In genomic region chr9:34326690-34327089, GRCh38 we compare ENCODE assay signal across 29 cellular contexts. TPM values are rescaled to one million over a fixed set of nuclear protein-coding genes. Genes with fewer than 3 reads are reported as not detected.
DNase-seq lines count a peak whose midpoint lies in the region; ATAC-seq, FAIRE-seq and TF ChIP-seq lines count a peak whose summit lies in the region.
"Had no signal": no experiment of that assay in that cellular context is flagged by ENCODE, and none has a peak within 500 bp of the region (broad histone marks: within the 10 kb centered on the region; RNA-seq: fewer than 3 reads in every experiment).

No MANE protein-coding gene starts in this region.

- H3K27ac Mint-ChIP-seq in Calu3 (ENCODE audit: unreplicated experiment) = peak overlapping the region; percentile 28
- H3K27ac Mint-ChIP-seq: activated CD4-positive, alpha-beta T cell treated with anti-CD3 and anti-CD28 coated beads for 36 hours had no signal

- H3K27me3 Mint-ChIP-seq in Calu3 (ENCODE audit: unreplicated experiment) = no peaks in the 10 kb centered on the region
- H3K27me3 Mint-ChIP-seq: activated CD4-positive, alpha-beta T cell treated with anti-CD3 and anti-CD28 coated beads for 36 hours; IgD-negative memory B cell; naive thymus-derived CD8-positive, alpha-beta T cell had no signal

- H3K9me2 ChIP-seq in OCI-LY1 (ENCODE audit: low read depth, low read length) = no peaks in the 10 kb centered on the region

- ATAC-seq in A549 (no peak), GM12878 (no peak), Right ventricle myocardium inferior (no peak), HG03520 (IDR thresholded peaks at IDR 0.05; ENCODE audit: unreplicated experiment) (no peak), left lobe of liver (no peak)
- ATAC-seq: activated CD4-positive, alpha-beta T cell treated with anti-CD3 and anti-CD28 coated beads for 36 hours; activated T-cell treated with anti-CD3 and anti-CD28 coated beads, Interleukin-2, amount 50 U/mL, for 4 hours; gastroesophageal sphincter; naive thymus-derived CD8-positive, alpha-beta T cell; upper lobe of right lung had no signal

- POLR2A ChIA-PET in A549 (lab: Yijun Ruan, JAX) = no interaction called here
- POLR2A ChIA-PET in GM12878 (lab: Charles Lee) = no interaction called here

- TF ChIP-seq POLR2A in A549 (IDR thresholded peaks at IDR 0.05; ENCODE audit: low read length) (no peak), GM12878 (IDR thresholded peaks at IDR 0.05; ENCODE audit: low read depth, low read length) (no peak)

- H3K4me2 ChIP-seq in A549 = no peak overlapping the region
- H3K4me2 ChIP-seq in OCI-LY1 (ENCODE audit: low read length) = peak overlapping the region; percentile 68
- no peak overlapping the region for H3K4me2 ChIP-seq in GM12878 (ENCODE audit: control insufficient read depth, insufficient read depth)

- BruUV-seq in Calu3 (replicated peaks; lab: Mats Ljungman, UMichigan) (no TSS peak), GM12878 (replicated peaks; lab: Mats Ljungman, UMichigan) (no TSS peak)

- no peaks in the 10 kb centered on the region for H3F3A ChIP-seq in OCI-LY1 (ENCODE audit: insufficient read depth, low read length)

- peaks cover 19% of the 10 kb centered on the region for H3K36me3 Mint-ChIP-seq in Calu3 (ENCODE audit: insufficient read depth, unreplicated experiment)
- H3K36me3 Mint-ChIP-seq: naive thymus-derived CD8-positive, alpha-beta T cell had no signal

- no peaks in the 10 kb centered on the region for H3K27me3 ChIP-seq in OCI-LY1 (ENCODE audit: insufficient read depth, low read length)
- H3K27me3 ChIP-seq in GM12878 (replicated peaks in 1 of 2; ENCODE audit: control insufficient read depth in 2 of 2, insufficient read depth in 2 of 2, low read length in 1 of 2) = no peaks in the 10 kb centered on the region
- H3K27me3 ChIP-seq: BLaER1 treated with 17β-estradiol and CSF1 and Interleukin-3, amounts not matched to agents 10 nM and 100 nM; brain microvascular endothelial cell; dorsolateral prefrontal cortex; gastroesophageal sphincter; upper lobe of right lung had no signal

- 82% methylated on average over 1 of the region's 1 CpG for WGBS in A549 (ENCODE audit: missing lambda C conversion rate)
- 58% methylated on average over 1 of the region's 1 CpG for WGBS in GM12878 (ENCODE audit: insufficient coverage, insufficient replicate concordance, low lambda C conversion rate, missing lambda C conversion rate)

- peaks cover 8% of the 10 kb centered on the region for H3K4me1 Mint-ChIP-seq in Calu3 (ENCODE audit: low read depth, unreplicated experiment)

- SMC1A ChIA-PET in GM12878 (lab: Charles Lee; ENCODE audit: uncharacterized antibody, unreplicated experiment) = no interaction called here

- no peak overlapping the region for H3K4me3 Mint-ChIP-seq in Calu3 (ENCODE audit: low read depth, unreplicated experiment)
- H3K4me3 Mint-ChIP-seq: activated CD4-positive, alpha-beta T cell treated with anti-CD3 and anti-CD28 coated beads for 36 hours; activated T-cell treated with anti-CD3 and anti-CD28 coated beads, Interleukin-2, amount 50 U/mL, for 4 hours had no signal

- H3K27ac ChIP-seq in A549 (peak overlapping the region in 1 of 2 experiments; percentile 47; a peak in 1 of 6 replicates), OCI-LY1 (ENCODE audit: low read depth, low read length, poor library complexity, severe bottlenecking) (peak overlapping the region; percentile 60), GM12878 (ENCODE audit: control insufficient read depth, insufficient read depth) (no peak overlapping the region), caudate nucleus (ENCODE audit: low read depth, low read length) (no peak overlapping the region)
- H3K27ac ChIP-seq: brain microvascular endothelial cell, dorsolateral prefrontal cortex, gastroesophageal sphincter, upper lobe of right lung had no signal

- H3K36me3 ChIP-seq in OCI-LY1 (ENCODE audit: insufficient read depth, low read length) (no peaks in the 10 kb centered on the region; the same call in 1 of the 2 replicates), GM12878 (ENCODE audit: control insufficient read depth in 2 of 2, insufficient read depth in 2 of 2, low read length in 1 of 2) (no peaks in the 10 kb centered on the region)
- H3K36me3 ChIP-seq: brain microvascular endothelial cell, gastroesophageal sphincter, HAP-1, upper lobe of right lung had no signal

- H3K79me2 ChIP-seq in OCI-LY1 (ENCODE audit: insufficient read depth, low read length) = peaks cover 56% of the 10 kb centered on the region
- H3K79me2 ChIP-seq in GM12878 (ENCODE audit: control insufficient read depth, insufficient read depth, low read length) = peaks cover 11% of the 10 kb centered on the region

- H2AFZ ChIP-seq in OCI-LY1 (ENCODE audit: low read length) (no peak overlapping the region), GM12878 (ENCODE audit: control insufficient read depth, low read depth, low read length) (peak overlapping the region; percentile 15; the same call in 1 of the 2 replicates)

- peak overlapping the region; percentile 43 for H3K9ac ChIP-seq in OCI-LY1 (ENCODE audit: low read length)
- no peak overlapping the region for H3K9ac ChIP-seq in GM12878 (ENCODE audit: control insufficient read depth, insufficient read depth, low read length)

- H3K4me1 ChIP-seq in A549 = peaks cover 10% of the 10 kb centered on the region; the same call in 2 of the 3 replicates
- peaks cover 64% of the 10 kb centered on the region for H3K4me1 ChIP-seq in OCI-LY1 (ENCODE audit: insufficient read depth, low read length, severe bottlenecking)
- no peaks in the 10 kb centered on the region; the same call in 1 of the 2 replicates for H3K4me1 ChIP-seq in GM12878 (ENCODE audit: control insufficient read depth, insufficient read depth, low read length)
- H3K4me1 ChIP-seq: Caco-2 had no signal

- intact Hi-C loops in Calu3 (cut with micrococcal nuclease; ENCODE audit: unreplicated experiment) (no loop called here), GM12878 (cut with micrococcal nuclease; ENCODE audit: unreplicated experiment) (no loop called here), Right ventricle myocardium inferior (cut with DNase I) (no loop called here)

- no peak for TF ChIP-seq RAD21 in A549 (conservative IDR thresholded peaks at IDR 0.05 in 1 of 2, IDR thresholded peaks at IDR 0.05 in 1 of 2)
- no peak for TF ChIP-seq RAD21 in GM12878 (IDR thresholded peaks at IDR 0.05; ENCODE audit: insufficient read depth, low read depth, low read length)

- no peak for TF ChIP-seq EP300 in A549 (IDR thresholded peaks at IDR 0.05)
- no peak for TF ChIP-seq EP300 in GM12878 (IDR thresholded peaks at IDR 0.05; ENCODE audit: borderline replicate concordance in 1 of 2, control insufficient read depth in 1 of 2, low read depth in 2 of 2, low read length in 2 of 2)

- DNase-seq in A549 (ENCODE audit: low read depth in 1 of 2, low spot score in 1 of 2) (no peak), Calu3 (no peak), GM12878 (ENCODE audit: low read depth, low spot score) (no peak), Right ventricle myocardium inferior (ENCODE audit: missing footprints) (no peak), caudate nucleus (lab: John Stamatoyannopoulos, UW) (no peak), left lobe of liver (ENCODE audit: low spot score) (no peak)
- DNase-seq: activated CD4-positive, alpha-beta T cell treated with anti-CD3 and anti-CD28 coated beads for 36 hours; activated gamma-delta T cell treated with Interleukin-2 at 50 U/mL for 16 hours; activated T-cell treated with anti-CD3 and anti-CD28 coated beads, Interleukin-2, amount 50 U/mL, for 4 hours; brain microvascular endothelial cell; Caco-2; dorsolateral prefrontal cortex; GDM1; kidney glomerular epithelial cell; naive thymus-derived CD8-positive, alpha-beta T cell; NCI-H1092; NCI-H1694; NCI-H774; stimulated activated CD4-positive, alpha-beta T cell treated with anti-CD3 and anti-CD28 coated beads, Interleukin-15, amount 100 ng/mL, for 24 hours; stimulated activated CD4-positive, alpha-beta T cell treated with anti-CD3 and anti-CD28 coated beads, Interleukin-4, amount 100 ng/mL, for 4 hours; substantia nigra; upper lobe of right lung had no signal

- FAIRE-seq in A549 (lab: Jason Lieb, UNC) (no peak), GM12878 (lab: Jason Lieb, UNC) (no peak)

- in situ Hi-C loops in GM12878 (cut with MboI) = no loop called here

- no peaks in the 10 kb centered on the region for H3K9me3 ChIP-seq in A549
- H3K9me3 ChIP-seq in OCI-LY1 (ENCODE audit: low read length) = no peaks in the 10 kb centered on the region
- no peaks in the 10 kb centered on the region for H3K9me3 ChIP-seq in GM12878 (replicated peaks; ENCODE audit: control insufficient read depth, insufficient read depth, low read length)
- H3K9me3 ChIP-seq: BLaER1 treated with 17β-estradiol and CSF1 and Interleukin-3, amounts not matched to agents 10 nM and 100 nM; Caco-2; gastroesophageal sphincter; HAP-1; upper lobe of right lung had no signal

- H4K20me1 ChIP-seq in OCI-LY1 (ENCODE audit: insufficient read depth, low read length) (no peaks in the 10 kb centered on the region), GM12878 (ENCODE audit: control insufficient read depth, insufficient read depth) (no peaks in the 10 kb centered on the region)

- H3K4me3 ChIP-seq in A549 (no peak overlapping the region), OCI-LY1 (ENCODE audit: low read depth, low read length, poor library complexity, severe bottlenecking) (peak overlapping the region; percentile 95), GM12878 (no peak overlapping the region)
- H3K4me3 ChIP-seq: dorsolateral prefrontal cortex, gastroesophageal sphincter, HAP-1, lung, upper lobe of right lung had no signal

- CTCF ChIA-PET in A549 (lab: Yijun Ruan, JAX) = no interaction called here
- CTCF ChIA-PET in Calu3 (lab: Charles Lee) = interaction anchor here (0.6 kb wide), 1 partner anchor 49 kb away, joined by 3 read pairs; no protein-coding TSS in a partner anchor
- CTCF ChIA-PET in GM12878 (lab: Yijun Ruan, JAX) = no interaction called here

- RAD21 ChIA-PET in GM12878 (lab: Charles Lee; ENCODE audit: unreplicated experiment) = no interaction called here

- no peaks in the 10 kb centered on the region for H3K9me3 Mint-ChIP-seq in Calu3 (ENCODE audit: low read depth, unreplicated experiment)
- H3K9me3 Mint-ChIP-seq: activated T-cell treated with anti-CD3 and anti-CD28 coated beads, Interleukin-2, amount 50 U/mL, for 4 hours; IgD-negative memory B cell; naive thymus-derived CD8-positive, alpha-beta T cell had no signal

- TF ChIP-seq CTCF in A549 (IDR thresholded peaks at IDR 0.05) (no peak), Calu3 (IDR thresholded peaks at IDR 0.05; ENCODE audit: unreplicated experiment) (no peak), OCI-LY1 (IDR thresholded peaks at IDR 0.05; ENCODE audit: low read length) (no peak), GM12878 (IDR thresholded peaks at IDR 0.05 in 2 of 3, conservative IDR thresholded peaks at IDR 0.05 in 1 of 3; ENCODE audit: control insufficient read depth in 2 of 3, extremely low read depth in 1 of 3, insufficient read depth in 1 of 3, low read depth in 3 of 3, low read length in 3 of 3) (no peak)

RNA-seq across cellular contexts. Expression of gene KIF24, which starts 2.4 kb away (rescaled TPM):
- 4.3 and 4.4 TPM in 2 replicates for polyA plus RNA-seq in A549 (2011; rRNA removed)
- polyA plus RNA-seq in A549 (2012; cell fraction: cytosol; rRNA removed) = 1.9 and 2.4 TPM in 2 replicates
- 5.2 and 5.7 TPM in 2 replicates for polyA plus RNA-seq in A549 (2012; cell fraction: nucleus; rRNA removed)
- polyA plus RNA-seq in A549 (2017; fragmentation: RNase III; extraction: RNeasy Plus Mini Kit Qiagen cat#74134 plus additional on column Dnase treatment) = 3.0 to 3.3 TPM (median 3.2 TPM) in 3 replicates
- 11.0 and 12.0 TPM in 2 replicates for polyA minus RNA-seq in A549 (2011; rRNA and poly(A)+ RNA removed)
- 4.1 and 4.2 TPM in 2 replicates for total RNA-seq in Calu3 (2022)
- total RNA-seq in GM12878 (2013; cell fraction: nucleolus; rRNA removed) = 8.8 and 9.8 TPM in 2 replicates
- total RNA-seq in GM12878 (2014; rRNA removed) = 6.0 and 6.7 TPM in 2 replicates
- total RNA-seq in GM12878 (2014; rRNA removed; fragmentation: Illumina TruSeq; extraction: Trizol) = 5.7 TPM in 2 replicates
- total RNA-seq in GM12878 (2021) = 5.2 and 5.3 TPM in 2 replicates
- 1.1 TPM for polyA plus RNA-seq in GM12878 (2011; ENCODE audit: low read depth)
- 4.4 and 5.0 TPM in 2 replicates for polyA plus RNA-seq in GM12878 (2011; rRNA removed)
- polyA plus RNA-seq in GM12878 (2011; cell fraction: cytosol; rRNA removed) = 4.1 and 4.7 TPM in 2 replicates
- 7.0 and 7.2 TPM in 2 replicates for polyA plus RNA-seq in GM12878 (2011; cell fraction: nucleus; rRNA removed)
- 1.3 and 1.7 TPM in 2 replicates for polyA plus RNA-seq in GM12878 (2012)
- polyA plus RNA-seq in GM12878 (2014; fragmentation: Illumina TruSeq; extraction: Trizol) = 4.7 and 5.5 TPM in 2 replicates
- under 1 TPM; 0.58 to 0.66 TPM for polyA plus RNA-seq in GM12878 (2014; fragmentation: Nextera tagmentation; extraction: Ambion mirVana)
- polyA plus RNA-seq in GM12878 (2014; rRNA removed) = 4.2 and 4.5 TPM in 2 replicates
- 1 to 10 TPM; 5.8 to 6.0 TPM for polyA plus RNA-seq in GM12878 (2016; fragmentation: Nextera tagmentation; extraction: Ambion mirVana)
- 10.2 and 10.5 TPM in 2 replicates for polyA minus RNA-seq in GM12878 (2011; rRNA and poly(A)+ RNA removed)
- polyA minus RNA-seq in GM12878 (2011; cell fraction: cytosol; rRNA and poly(A)+ RNA removed) = 2.9 and 4.2 TPM in 2 replicates
- polyA minus RNA-seq in GM12878 (2011; cell fraction: nucleus; rRNA and poly(A)+ RNA removed) = 4.2 and 7.8 TPM in 2 replicates
- total RNA-seq in Right ventricle myocardium inferior = 0.78 TPM
- 0.33 TPM for total RNA-seq in left lobe of liver
- polyA plus RNA-seq: IgD-negative memory B cell; naive thymus-derived CD8-positive, alpha-beta T cell had no signal

RNA-seq across cellular contexts. Expression of gene NUDT2, which starts 2.7 kb away (rescaled TPM):
- 26.4 and 26.8 TPM in 2 replicates for polyA plus RNA-seq in A549 (2011; rRNA removed)
- polyA plus RNA-seq in A549 (2012; cell fraction: cytosol; rRNA removed) = 23.3 and 25.2 TPM in 2 replicates
- polyA plus RNA-seq in A549 (2012; cell fraction: nucleus; rRNA removed) = 12.9 and 15.4 TPM in 2 replicates
- 24.2 to 26.4 TPM (median 25.5 TPM) in 3 replicates for polyA plus RNA-seq in A549 (2017; fragmentation: RNase III; extraction: RNeasy Plus Mini Kit Qiagen cat#74134 plus additional on column Dnase treatment)
- polyA minus RNA-seq in A549 (2011; rRNA and poly(A)+ RNA removed) = 6.7 and 6.9 TPM in 2 replicates
- 10.1 and 12.2 TPM in 2 replicates for total RNA-seq in Calu3 (2022)
- total RNA-seq in GM12878 (2013; cell fraction: nucleolus; rRNA removed) = 4.5 and 7.5 TPM in 2 replicates
- total RNA-seq in GM12878 (2014; rRNA removed) = 24.8 and 24.9 TPM in 2 replicates
- 28.7 and 31.2 TPM in 2 replicates for total RNA-seq in GM12878 (2014; rRNA removed; fragmentation: Illumina TruSeq; extraction: Trizol)
- total RNA-seq in GM12878 (2021) = 23.8 and 24.5 TPM in 2 replicates
- 23.4 TPM for polyA plus RNA-seq in GM12878 (2011; ENCODE audit: low read depth)
- polyA plus RNA-seq in GM12878 (2011; rRNA removed) = 46.6 and 46.8 TPM in 2 replicates
- polyA plus RNA-seq in GM12878 (2011; cell fraction: cytosol; rRNA removed) = 41.7 and 43.4 TPM in 2 replicates
- polyA plus RNA-seq in GM12878 (2011; cell fraction: nucleus; rRNA removed) = 16.7 and 20.8 TPM in 2 replicates
- 25.8 and 30.5 TPM in 2 replicates for polyA plus RNA-seq in GM12878 (2012)
- polyA plus RNA-seq in GM12878 (2014; fragmentation: Illumina TruSeq; extraction: Trizol) = 29.2 and 30.1 TPM in 2 replicates
- 10 to 100 TPM; 54.4 to 55.1 TPM for polyA plus RNA-seq in GM12878 (2014; fragmentation: Nextera tagmentation; extraction: Ambion mirVana)
- polyA plus RNA-seq in GM12878 (2014; rRNA removed) = 27.7 and 27.8 TPM in 2 replicates
- polyA plus RNA-seq in GM12878 (2016; fragmentation: Nextera tagmentation; extraction: Ambion mirVana) = 10 to 100 TPM; 37.2 to 40.5 TPM
- polyA minus RNA-seq in GM12878 (2011; rRNA and poly(A)+ RNA removed) = 20.0 and 23.2 TPM in 2 replicates
- 4.0 and 4.9 TPM in 2 replicates for polyA minus RNA-seq in GM12878 (2011; cell fraction: cytosol; rRNA and poly(A)+ RNA removed)
- 2.3 and 4.7 TPM in 2 replicates for polyA minus RNA-seq in GM12878 (2011; cell fraction: nucleus; rRNA and poly(A)+ RNA removed)
- total RNA-seq in Right ventricle myocardium inferior = 19.7 TPM
- 8.7 TPM for total RNA-seq in left lobe of liver

RNA-seq across cellular contexts. Expression of gene MYORG, which starts 50.0 kb away (rescaled TPM):
- polyA plus RNA-seq in A549 (2011; rRNA removed) (2.2 and 3.7 TPM in 2 replicates), A549 (2017; fragmentation: RNase III; extraction: RNeasy Plus Mini Kit Qiagen cat#74134 plus additional on column Dnase treatment) (3.3 to 4.2 TPM (median 4.1 TPM) in 3 replicates), GM12878 (2011; rRNA removed) (not detected in 2 replicates), GM12878 (2014; fragmentation: Illumina TruSeq; extraction: Trizol) (0.10 and 0.16 TPM in 2 replicates), GM12878 (2014; fragmentation: Nextera tagmentation; extraction: Ambion mirVana) (under 1 TPM; 0.06 to 0.07 TPM), GM12878 (2014; rRNA removed) (0.05 and 0.15 TPM in 2 replicates), GM12878 (2016; fragmentation: Nextera tagmentation; extraction: Ambion mirVana) (under 1 TPM; 0.13 to 0.24 TPM)
- polyA plus RNA-seq in A549 (2012; cell fraction: cytosol; rRNA removed) = 0.99 and 1.6 TPM in 2 replicates
- polyA plus RNA-seq in A549 (2012; cell fraction: nucleus; rRNA removed) = 2.2 and 2.5 TPM in 2 replicates
- 3.1 and 3.3 TPM in 2 replicates for polyA minus RNA-seq in A549 (2011; rRNA and poly(A)+ RNA removed)
- total RNA-seq in Calu3 (2022) (11.5 and 12.5 TPM in 2 replicates), GM12878 (2014; rRNA removed) (0.11 and 0.16 TPM in 2 replicates), GM12878 (2014; rRNA removed; fragmentation: Illumina TruSeq; extraction: Trizol) (0.05 and 0.09 TPM in 2 replicates), GM12878 (2021) (0.21 and 0.36 TPM in 2 replicates), Right ventricle myocardium inferior (9.0 TPM), left lobe of liver (76.2 TPM)
- 0.08 and 0.10 TPM in 2 replicates for total RNA-seq in GM12878 (2013; cell fraction: nucleolus; rRNA removed)
- 0.07 TPM for polyA plus RNA-seq in GM12878 (2011; ENCODE audit: low read depth)
- polyA plus RNA-seq in GM12878 (2011; cell fraction: cytosol; rRNA removed) = 0.03 TPM in 2 replicates
- polyA plus RNA-seq in GM12878 (2011; cell fraction: nucleus; rRNA removed) = not detected in 2 replicates
- polyA plus RNA-seq in GM12878 (2012) = 0.18 and 0.20 TPM in 2 replicates
- not detected in 2 replicates for polyA minus RNA-seq in GM12878 (2011; rRNA and poly(A)+ RNA removed)
- polyA minus RNA-seq in GM12878 (2011; cell fraction: cytosol; rRNA and poly(A)+ RNA removed) = not detected in 2 replicates
- polyA minus RNA-seq in GM12878 (2011; cell fraction: nucleus; rRNA and poly(A)+ RNA removed) = under 0.01 TPM in 1 of 2 replicates, not detected in the other
